ENCODE assay signal across 24 cellular contexts in genomic region chr2:128391679-128392078, GRCh38.
"Had no signal": no experiment of that assay in that cellular context is flagged by ENCODE, and none has a peak within 500 bp of the region (broad histone marks: within the 10 kb centered on the region; RNA-seq: fewer than 3 reads in every experiment).

No MANE protein-coding gene starts in this region.

- H3K27ac Mint-ChIP-seq: activated CD8-positive, alpha-beta memory T cell treated with anti-CD3 and anti-CD28 coated beads, Interleukin-2, amount 10 ng/mL, durations not matched to agents 7 days and 5 days; activated naive CD4-positive, alpha-beta T cell treated with anti-CD3 and anti-CD28 coated beads, Interleukin-2, amount 50 U/mL, for 24 hours; activated T-cell treated with anti-CD3 and anti-CD28 coated beads, Interleukin-2, amount 50 U/mL, for 24 hours; activated T-helper 1 cell treated with anti-CD3 and anti-CD28 coated beads, Interleukin-12 subunit alpha, Interleukin-12 subunit beta, Interleukin-2, Interleukin-4 antibody, amounts not matched to agents 30 ng/mL and 10 ng/mL and 1 ng/mL, durations not matched to agents 14 hours and 24 hours and 36 hours had no signal

- H3K4me3 Mint-ChIP-seq: activated CD8-positive, alpha-beta memory T cell treated with anti-CD3 and anti-CD28 coated beads, Interleukin-2, amount 10 ng/mL, durations not matched to agents 7 days and 5 days; activated naive CD4-positive, alpha-beta T cell treated with anti-CD3 and anti-CD28 coated beads, Interleukin-2, amount 50 U/mL, for 24 hours; activated T-cell treated with anti-CD3 and anti-CD28 coated beads, Interleukin-2, amount 50 U/mL, for 24 hours; activated T-helper 1 cell treated with anti-CD3 and anti-CD28 coated beads, Interleukin-12 subunit alpha, Interleukin-12 subunit beta, Interleukin-2, Interleukin-4 antibody, amounts not matched to agents 30 ng/mL and 10 ng/mL and 1 ng/mL, durations not matched to agents 14 hours and 24 hours and 36 hours had no signal

- H3K27ac ChIP-seq: ascending aorta, body of pancreas had no signal

- H3K9me3 Mint-ChIP-seq: activated naive CD4-positive, alpha-beta T cell treated with anti-CD3 and anti-CD28 coated beads, Interleukin-2, amount 50 U/mL, for 24 hours; activated T-cell treated with anti-CD3 and anti-CD28 coated beads, Interleukin-2, amount 50 U/mL, for 24 hours; activated T-helper 1 cell treated with anti-CD3 and anti-CD28 coated beads, Interleukin-12 subunit alpha, Interleukin-12 subunit beta, Interleukin-2, Interleukin-4 antibody, amounts not matched to agents 30 ng/mL and 10 ng/mL and 1 ng/mL, durations not matched to agents 14 hours and 24 hours and 36 hours had no signal

- H3K4me3 ChIP-seq: ascending aorta, body of pancreas had no signal

- H3K36me3 ChIP-seq: ascending aorta had no signal

- H3K36me3 Mint-ChIP-seq: activated CD8-positive, alpha-beta memory T cell treated with anti-CD3 and anti-CD28 coated beads, Interleukin-2, amount 10 ng/mL, durations not matched to agents 7 days and 5 days; activated naive CD4-positive, alpha-beta T cell treated with anti-CD3 and anti-CD28 coated beads, Interleukin-2, amount 50 U/mL, for 24 hours had no signal

- H3K27me3 ChIP-seq: ascending aorta, body of pancreas had no signal

- H3K27me3 Mint-ChIP-seq: activated naive CD4-positive, alpha-beta T cell treated with anti-CD3 and anti-CD28 coated beads, Interleukin-2, amount 50 U/mL, for 24 hours; activated T-cell treated with anti-CD3 and anti-CD28 coated beads, Interleukin-2, amount 50 U/mL, for 24 hours had no signal

- H3K4me1 Mint-ChIP-seq: activated CD8-positive, alpha-beta memory T cell treated with anti-CD3 and anti-CD28 coated beads, Interleukin-2, amount 10 ng/mL, durations not matched to agents 7 days and 5 days; activated naive CD4-positive, alpha-beta T cell treated with anti-CD3 and anti-CD28 coated beads, Interleukin-2, amount 50 U/mL, for 24 hours had no signal

- DNase-seq: activated CD4-positive, alpha-beta T cell treated with anti-CD3 and anti-CD28 coated beads for 48 hours; activated CD4-positive, alpha-beta T cell treated with anti-CD3 and anti-CD28 coated beads, Interleukin-2, amount 50 U/mL, for 4 hours; activated CD4-positive, CD25-positive, alpha-beta regulatory T cell treated with anti-CD3 and anti-CD28 coated beads, Interleukin-2, amount 50 U/mL, for 72 hours; activated CD8-positive, alpha-beta memory T cell treated with anti-CD3 and anti-CD28 coated beads, Interleukin-2, amount 10 ng/mL, durations not matched to agents 7 days and 5 days; activated effector memory CD4-positive, alpha-beta T cell treated with Interleukin-2 at 50 U/mL for 16 hours; activated naive CD4-positive, alpha-beta T cell; activated T-cell treated with anti-CD3 and anti-CD28 coated beads, Interleukin-2, amount 50 U/mL, for 24 hours; amniotic stem cell; central memory CD4-positive, alpha-beta T cell; Karpas-422; MM.1S; NCI-H1105; NCI-H1436; NCI-H1694 treated with DMSO at 0.1 percent for 48 hours; NCI-H2029 treated with DMSO at 0.1 percent for 48 hours; NCI-H345; NCI-H510A treated with DMSO at 0.1 percent for 48 hours; NCI-H69; SW 1271 had no signal

- ATAC-seq: activated CD8-positive, alpha-beta memory T cell treated with anti-CD3 and anti-CD28 coated beads, Interleukin-2, amount 10 ng/mL, durations not matched to agents 7 days and 5 days; body of pancreas; SK-N-SH treated with all-trans-retinoic acid at 6 μM for 48 hours had no signal

- H3K9me3 ChIP-seq: ascending aorta, body of pancreas had no signal
